In genomic region chr20:39756828-39757227, GRCh38 we compare ENCODE assay signal across 2 cellular contexts.
TF ChIP-seq lines count a peak whose summit lies in the region.

No MANE protein-coding gene starts in this region.

TF ChIP-seq in liver, 16 proteins besides CTCF, POLR2A, EP300 and RAD21 (continued from another document):
- peak; percentile 18 for TF ChIP-seq ZBTB33 (IDR thresholded peaks at IDR 0.05)
- peak; percentile 12 to 32 for TF ChIP-seq JUND (IDR thresholded peaks at IDR 0.05)
- TF ChIP-seq HNF4G (IDR thresholded peaks at IDR 0.05) = peak; percentile 17
- TF ChIP-seq SP1 (IDR thresholded peaks at IDR 0.05) = peak; percentile 65
- TF ChIP-seq TAF1 (conservative IDR thresholded peaks at IDR 0.05) = no peak
- peak; percentile 38 for TF ChIP-seq MAX (IDR thresholded peaks at IDR 0.05)
- TF ChIP-seq REST (IDR thresholded peaks at IDR 0.05) = no peak
- TF ChIP-seq FOXA1 (IDR thresholded peaks at IDR 0.05) = peak; percentile 26
- TF ChIP-seq YY1 (IDR thresholded peaks at IDR 0.05) = peak; percentile 62
- TF ChIP-seq HNF4A (conservative IDR thresholded peaks at IDR 0.05) = peak; percentile 83 to 86
- TF ChIP-seq EGR1 (IDR thresholded peaks at IDR 0.05; ENCODE audit: low read depth in 2 of 2) = no peak
- TF ChIP-seq GABPA (IDR thresholded peaks at IDR 0.05 in 1 of 2, conservative IDR thresholded peaks at IDR 0.05 in 1 of 2) = no peak
TF ChIP-seq in liver: peak in this region for 10.

TF ChIP-seq in HepG2, 621 proteins besides CTCF, POLR2A, EP300 and RAD21 (continued from another document):
- no peak for TF ChIP-seq THAP9 (CRISPR knock-in tag; IDR thresholded peaks at IDR 0.05; ENCODE audit: borderline replicate concordance)
- no peak for TF ChIP-seq ZNF274 (CRISPR knock-in tag; IDR thresholded peaks at IDR 0.05)
